In the genomic region with DNA sequence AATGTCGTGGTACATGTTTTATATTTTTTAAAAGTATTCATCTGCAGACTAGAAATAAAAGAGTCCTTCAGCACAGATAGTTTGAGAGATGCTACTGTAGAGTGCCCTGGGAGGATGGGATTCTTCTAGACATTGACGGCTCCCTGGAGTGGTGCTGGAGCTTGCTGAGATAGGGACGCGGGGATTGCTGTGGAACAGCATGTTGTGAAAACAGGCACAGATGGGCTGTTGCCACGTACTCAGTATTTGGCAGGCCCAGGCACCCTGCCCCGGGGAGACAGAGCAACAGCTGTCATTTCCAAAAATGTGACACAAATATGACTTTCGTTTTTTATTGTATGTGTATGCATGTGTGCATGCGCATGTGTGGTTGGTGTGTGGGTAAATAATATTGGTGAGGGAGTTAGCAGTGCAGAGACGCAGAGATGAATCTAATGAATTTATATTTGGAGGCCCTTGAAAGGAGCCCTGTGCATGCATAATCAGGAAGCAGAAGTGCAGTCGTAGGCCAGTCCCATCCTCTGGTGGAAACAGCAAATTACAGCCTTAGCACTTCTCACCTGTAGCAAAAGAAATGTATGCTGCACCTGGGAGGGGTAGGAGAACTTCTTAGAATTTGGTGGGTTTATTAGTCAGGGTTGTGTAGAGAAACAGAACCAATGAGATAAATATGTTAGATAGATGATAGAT, we compare ENCODE assay signal across 2 cellular contexts.
TF ChIP-seq lines count a peak whose summit lies in the region.

No MANE protein-coding gene starts in this region.

TF ChIP-seq in SK-N-SH treated with all-trans-retinoic acid at 6 μM for 48 hours, 23 proteins besides CTCF, POLR2A, EP300 and RAD21:
- TF ChIP-seq ZFP3 (CRISPR knock-in tag; IDR thresholded peaks at IDR 0.05) (no peak), ZNF8 (CRISPR knock-in tag; IDR thresholded peaks at IDR 0.05) (no peak), TOX (CRISPR knock-in tag; IDR thresholded peaks at IDR 0.05; ENCODE audit: borderline replicate concordance) (no peak), ZC3H10 (CRISPR knock-in tag; IDR thresholded peaks at IDR 0.05) (no peak), BACH2 (CRISPR knock-in tag; IDR thresholded peaks at IDR 0.05; ENCODE audit: borderline replicate concordance) (no peak), ZNF70 (CRISPR knock-in tag; IDR thresholded peaks at IDR 0.05) (no peak), ISL1 (CRISPR knock-in tag; IDR thresholded peaks at IDR 0.05) (no peak), RARB (CRISPR knock-in tag; IDR thresholded peaks at IDR 0.05) (no peak)
- TF ChIP-seq, protein P1, sequence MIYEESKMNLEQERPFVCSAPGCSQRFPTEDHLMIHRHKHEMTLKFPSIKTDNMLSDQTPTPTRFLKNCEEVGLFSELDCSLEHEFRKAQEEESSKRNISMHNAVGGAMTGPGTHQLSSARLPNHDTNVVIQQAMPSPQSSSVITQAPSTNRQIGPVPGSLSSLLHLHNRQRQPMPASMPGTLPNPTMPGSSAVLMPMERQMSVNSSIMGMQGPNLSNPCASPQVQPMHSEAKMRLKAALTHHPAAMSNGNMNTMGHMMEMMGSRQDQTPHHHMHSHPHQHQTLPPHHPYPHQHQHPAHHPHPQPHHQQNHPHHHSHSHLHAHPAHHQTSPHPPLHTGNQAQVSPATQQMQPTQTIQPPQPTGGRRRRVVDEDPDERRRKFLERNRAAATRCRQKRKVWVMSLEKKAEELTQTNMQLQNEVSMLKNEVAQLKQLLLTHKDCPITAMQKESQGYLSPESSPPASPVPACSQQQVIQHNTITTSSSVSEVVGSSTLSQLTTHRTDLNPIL (CRISPR knock-in tag; IDR thresholded peaks at IDR 0.05; ENCODE audit: low read depth), result no peak
TF ChIP-seq in SK-N-SH treated with all-trans-retinoic acid at 6 μM for 48 hours: peak in this region for 0.

TF ChIP-seq in SK-N-SH, 30 proteins besides CTCF, POLR2A, EP300 and RAD21:
- TF ChIP-seq, protein P2, sequence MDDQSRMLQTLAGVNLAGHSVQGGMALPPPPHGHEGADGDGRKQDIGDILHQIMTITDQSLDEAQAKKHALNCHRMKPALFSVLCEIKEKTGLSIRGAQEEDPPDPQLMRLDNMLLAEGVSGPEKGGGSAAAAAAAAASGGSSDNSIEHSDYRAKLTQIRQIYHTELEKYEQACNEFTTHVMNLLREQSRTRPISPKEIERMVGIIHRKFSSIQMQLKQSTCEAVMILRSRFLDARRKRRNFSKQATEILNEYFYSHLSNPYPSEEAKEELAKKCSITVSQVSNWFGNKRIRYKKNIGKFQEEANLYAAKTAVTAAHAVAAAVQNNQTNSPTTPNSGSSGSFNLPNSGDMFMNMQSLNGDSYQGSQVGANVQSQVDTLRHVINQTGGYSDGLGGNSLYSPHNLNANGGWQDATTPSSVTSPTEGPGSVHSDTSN (IDR thresholded peaks at IDR 0.05), result no peak
- no peak for TF ChIP-seq TEAD4 (IDR thresholded peaks at IDR 0.05; ENCODE audit: borderline replicate concordance, insufficient read depth)
- TF ChIP-seq MEF2A (IDR thresholded peaks at IDR 0.05; ENCODE audit: borderline replicate concordance, low read depth), result no peak
- TF ChIP-seq TCF12 (IDR thresholded peaks at IDR 0.05), result no peak
